ENCODE assay signal across 15 cellular contexts in the genomic region with DNA sequence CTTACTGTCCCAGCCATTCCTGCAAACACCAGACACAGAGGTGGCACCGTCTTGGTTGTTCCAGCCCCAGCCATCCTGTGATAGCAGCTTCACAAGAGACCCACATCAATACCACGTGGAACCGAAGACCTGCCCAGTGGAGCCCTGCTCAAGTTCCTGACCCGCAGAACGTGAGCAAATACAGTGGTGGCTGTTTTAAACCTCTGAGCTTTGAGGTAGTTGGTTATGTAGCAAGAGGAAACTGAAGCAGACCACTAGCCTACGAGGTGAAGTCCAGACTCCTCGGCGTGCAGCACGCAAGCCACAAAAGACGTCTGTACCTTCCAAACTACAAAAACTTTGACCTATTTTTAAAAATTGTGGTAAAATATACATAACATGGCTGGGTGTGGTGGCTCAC.
DNase-seq lines count a peak whose midpoint lies in the region; ATAC-seq and TF ChIP-seq lines count a peak whose summit lies in the region.
"Had no signal": no experiment of that assay in that cellular context is flagged by ENCODE, and none has a peak within 500 bp of the region (broad histone marks: within the 10 kb centered on the region; RNA-seq: fewer than 3 reads in every experiment).

No MANE protein-coding gene starts in this region.

- H2BK20ac ChIP-seq in IMR-90 (ENCODE audit: low read depth, low read length) = no peak overlapping the region

- H3K27ac Mint-ChIP-seq in activated CD8-positive, alpha-beta T cell treated with anti-CD3 and anti-CD28 coated beads, Interleukin-2, amount 10 ng/mL, durations not matched to agents 7 days and 5 days = peak overlapping the region; percentile 28
- no peak overlapping the region for H3K27ac Mint-ChIP-seq in endodermal cell
- H3K27ac Mint-ChIP-seq: B cell had no signal

- ATAC-seq in IMR-90 (ENCODE audit: low read depth) (no peak), lower lobe of right lung (no peak), GM19467 (IDR thresholded peaks at IDR 0.05; ENCODE audit: unreplicated experiment) (no peak)
- ATAC-seq in activated CD8-positive, alpha-beta T cell treated with anti-CD3 and anti-CD28 coated beads, Interleukin-2, amount 10 ng/mL, durations not matched to agents 7 days and 5 days = peak; percentile 92

- no peak for TF ChIP-seq POLR2A in IMR-90 (IDR thresholded peaks at IDR 0.05; ENCODE audit: low read depth, low read length)

- H4K5ac ChIP-seq in IMR-90 (ENCODE audit: low read depth, low read length) = no peak overlapping the region

- no peaks in the 10 kb centered on the region; the same call in 1 of the 2 replicates for H3K9me1 ChIP-seq in IMR-90 (ENCODE audit: insufficient read depth, low read length)

- H3K4ac ChIP-seq in IMR-90 (ENCODE audit: low read depth, low read length) = no peak overlapping the region

- H3K36me3 ChIP-seq in IMR-90 (ENCODE audit: control insufficient read depth, insufficient read depth, low read length) (no peaks in the 10 kb centered on the region), endodermal cell (ENCODE audit: control insufficient read depth, insufficient read depth, low read length) (no peaks in the 10 kb centered on the region), lower lobe of right lung (no peaks in the 10 kb centered on the region)

- in situ Hi-C loops in IMR-90 (cut with MboI; ENCODE audit: low sequenced_read_pairs) = no loop called here

- DNase-seq in CD1c-positive myeloid dendritic cell (ENCODE audit: extremely low spot score) = peak; percentile 2
- DNase-seq in IMR-90 = no peak
- DNase-seq in activated CD8-positive, alpha-beta T cell treated with anti-CD3 and anti-CD28 coated beads, Interleukin-2, amount 10 ng/mL, durations not matched to agents 7 days and 5 days = peak; percentile 75
- peak; percentile 37 for DNase-seq in endodermal cell
- DNase-seq in lower lobe of right lung = no peak
- DNase-seq in NAMALWA (ENCODE audit: low spot score) = no peak
- DNase-seq in AG20443 (ENCODE audit: low spot score) = no peak
- DNase-seq: activated CD4-positive, alpha-beta T cell treated with anti-CD3 and anti-CD28 coated beads for 1 hour; head of caudate nucleus; NCI-H1092 treated with DMSO at 0.1 percent for 48 hours; NCI-H526; occipital lobe had no signal

- no peak overlapping the region for H3K14ac ChIP-seq in IMR-90 (replicated peaks; ENCODE audit: low read depth, low read length)

- intact Hi-C loops in IMR-90 (cut with micrococcal nuclease) = no loop called here
- intact Hi-C loops in lower lobe of right lung (cut with DNase I) = no loop called here

- H3K4me1 Mint-ChIP-seq in activated CD8-positive, alpha-beta T cell treated with anti-CD3 and anti-CD28 coated beads, Interleukin-2, amount 10 ng/mL, durations not matched to agents 7 days and 5 days (ENCODE audit: low read depth) = peaks cover 38% of the 10 kb centered on the region
- H3K4me1 Mint-ChIP-seq in endodermal cell = peaks cover 23% of the 10 kb centered on the region

- no peaks in the 10 kb centered on the region for H3K79me1 ChIP-seq in IMR-90 (ENCODE audit: low read depth in 1 of 2, low read length in 2 of 2)

- H4K8ac ChIP-seq in IMR-90 (ENCODE audit: low read depth in 2 of 2, low read length in 2 of 2) = no peak overlapping the region

- H2BK120ac ChIP-seq in IMR-90 (ENCODE audit: low read depth, low read length) = no peak overlapping the region

- H2BK5ac ChIP-seq in IMR-90 (ENCODE audit: low read depth, low read length, poor library complexity, severe bottlenecking) = no peak overlapping the region

- no peak overlapping the region for H2AK9ac ChIP-seq in IMR-90 (replicated peaks; ENCODE audit: low read depth, low read length, poor library complexity)

- no peak overlapping the region for H3K9ac ChIP-seq in IMR-90 (ENCODE audit: low read depth, low read length)
- H3K9ac ChIP-seq in endodermal cell (ENCODE audit: extremely low read depth, low read length, poor library complexity, severe bottlenecking) = no peak overlapping the region

- no peak overlapping the region for H4K91ac ChIP-seq in IMR-90 (ENCODE audit: insufficient read depth, low read depth, low read length)

- peaks cover 50% of the 10 kb centered on the region for H3K27me3 Mint-ChIP-seq in activated CD8-positive, alpha-beta T cell treated with anti-CD3 and anti-CD28 coated beads, Interleukin-2, amount 10 ng/mL, durations not matched to agents 7 days and 5 days (ENCODE audit: low read depth)
- H3K27me3 Mint-ChIP-seq in endodermal cell (ENCODE audit: insufficient read depth) = peaks cover 7% of the 10 kb centered on the region

- WGBS in IMR-90 (ENCODE audit: extremely low coverage in 2 of 2, insufficient read length in 1 of 2), 2 experiments = no CpG with 5 or more reads among the region's 10 CpGs
- 89% methylated on average over 7 of the region's 10 CpGs; no CpG with 5 or more reads in 1 of the 2 experiments for WGBS in endodermal cell (ENCODE audit: insufficient coverage in 1 of 2, insufficient read length in 1 of 2), 2 experiments

- no peak for TF ChIP-seq RAD21 in IMR-90 (IDR thresholded peaks at IDR 0.05; ENCODE audit: low read length)

- no peaks in the 10 kb centered on the region for H3K36me3 Mint-ChIP-seq in activated CD8-positive, alpha-beta T cell treated with anti-CD3 and anti-CD28 coated beads, Interleukin-2, amount 10 ng/mL, durations not matched to agents 7 days and 5 days (ENCODE audit: low read depth)
- no peaks in the 10 kb centered on the region for H3K36me3 Mint-ChIP-seq in endodermal cell (ENCODE audit: low read depth)

- H3K4me1 ChIP-seq in IMR-90 (ENCODE audit: control insufficient read depth, insufficient read depth, low read length) = no peaks in the 10 kb centered on the region
- no peaks in the 10 kb centered on the region for H3K4me1 ChIP-seq in endodermal cell (ENCODE audit: control insufficient read depth, insufficient read depth, low read length)
- no peaks in the 10 kb centered on the region for H3K4me1 ChIP-seq in lower lobe of right lung

- dilution Hi-C loops in IMR-90 (cut with HindIII; ENCODE audit: low sequenced_read_pairs, unreplicated experiment) = no loop called here

- no peaks in the 10 kb centered on the region for H3K9me3 Mint-ChIP-seq in activated CD8-positive, alpha-beta T cell treated with anti-CD3 and anti-CD28 coated beads, Interleukin-2, amount 10 ng/mL, durations not matched to agents 7 days and 5 days (ENCODE audit: insufficient read depth)
- no peaks in the 10 kb centered on the region for H3K9me3 Mint-ChIP-seq in endodermal cell

- H3K27ac ChIP-seq in IMR-90 (ENCODE audit: insufficient read depth, low read length) (no peak overlapping the region), endodermal cell (ENCODE audit: low read depth, low read length) (no peak overlapping the region), lower lobe of right lung (no peak overlapping the region)

- H2AFZ ChIP-seq in IMR-90 (replicated peaks; ENCODE audit: low read length, poor library complexity) = peak overlapping the region; percentile 8

- H3K27me3 ChIP-seq in IMR-90 (ENCODE audit: control insufficient read depth, insufficient read depth, low read length) (peaks cover 12% of the 10 kb centered on the region), endodermal cell (ENCODE audit: control insufficient read depth, insufficient read depth, low read length, poor library complexity, severe bottlenecking) (no peaks in the 10 kb centered on the region), lower lobe of right lung (ENCODE audit: low read depth) (peaks cover 3% of the 10 kb centered on the region)

- H3K9me3 ChIP-seq in IMR-90 (ENCODE audit: control insufficient read depth, insufficient read depth, low read length) (no peaks in the 10 kb centered on the region; the same call in 1 of the 2 replicates), endodermal cell (ENCODE audit: control insufficient read depth, low read length) (no peaks in the 10 kb centered on the region), lower lobe of right lung (no peaks in the 10 kb centered on the region)

- TF ChIP-seq CTCF in IMR-90 (conservative IDR thresholded peaks at IDR 0.05; ENCODE audit: low read depth, low read length) (no peak), endodermal cell (conservative IDR thresholded peaks at IDR 0.05) (no peak), lower lobe of right lung (IDR thresholded peaks at IDR 0.05) (no peak)

- no peak overlapping the region for H2AK5ac ChIP-seq in IMR-90 (ENCODE audit: low read depth, low read length)

- H3K4me2 ChIP-seq in IMR-90 (ENCODE audit: low read depth, low read length) = no peak overlapping the region

- no peaks in the 10 kb centered on the region for H4K20me1 ChIP-seq in IMR-90 (ENCODE audit: insufficient read depth, low read length)

- no peak overlapping the region for H3K4me3 Mint-ChIP-seq in activated CD8-positive, alpha-beta T cell treated with anti-CD3 and anti-CD28 coated beads, Interleukin-2, amount 10 ng/mL, durations not matched to agents 7 days and 5 days
- no peak overlapping the region for H3K4me3 Mint-ChIP-seq in endodermal cell
- H3K4me3 Mint-ChIP-seq: B cell had no signal

- H2BK15ac ChIP-seq in IMR-90 (ENCODE audit: low read depth, low read length) = no peak overlapping the region

- POLR2A ChIA-PET in IMR-90 (lab: Charles Lee; ENCODE audit: unreplicated experiment) = no interaction called here
- POLR2A ChIA-PET in activated CD8-positive, alpha-beta T cell treated with anti-CD3 and anti-CD28 coated beads, Interleukin-2, amount 10 ng/mL, durations not matched to agents 7 days and 5 days (lab: Charles Lee) = no interaction called here

- H3K18ac ChIP-seq in IMR-90 (ENCODE audit: low read depth, low read length) = no peak overlapping the region

- H3K23ac ChIP-seq in IMR-90 (ENCODE audit: low read depth, low read length) = no peak overlapping the region

- H3K4me3 ChIP-seq in IMR-90 (ENCODE audit: insufficient read depth, low read depth, low read length) = no peak overlapping the region
- no peak overlapping the region for H3K4me3 ChIP-seq in endodermal cell (ENCODE audit: low read length)
- no peak overlapping the region for H3K4me3 ChIP-seq in lower lobe of right lung
- H3K4me3 ChIP-seq: lung had no signal

- no peak overlapping the region for H3K56ac ChIP-seq in IMR-90 (ENCODE audit: extremely low read depth, insufficient read depth, low read length)

- CTCF ChIA-PET in IMR-90 (lab: Yijun Ruan, JAX) = interaction anchor here (0.7 kb wide), 1 partner anchor 110 kb away, joined by 4 read pairs; no protein-coding TSS in a partner anchor
- CTCF ChIA-PET in activated CD8-positive, alpha-beta T cell treated with anti-CD3 and anti-CD28 coated beads, Interleukin-2, amount 10 ng/mL, durations not matched to agents 7 days and 5 days (lab: Charles Lee) = no interaction called here

- no TSS peak for BruUV-seq in IMR-90 (replicated peaks; lab: Mats Ljungman, UMichigan)

TF ChIP-seq in IMR-90, 13 proteins besides CTCF, POLR2A, EP300 and RAD21 (continues in another document):
- no peak for TF ChIP-seq RFX5 (IDR thresholded peaks at IDR 0.05; ENCODE audit: low read depth, low read length)
- no peak for TF ChIP-seq MAZ (IDR thresholded peaks at IDR 0.05; ENCODE audit: borderline replicate concordance, low read depth, low read length)

Comparison
In these comparisons a context has a peak if more than half of its experiments do, and no peak if none do; other contexts are left out.
1. DNase-seq: peak in CD1c-positive myeloid dendritic cell (single experiment), activated CD8-positive, alpha-beta T cell treated with anti-CD3 and anti-CD28 coated beads, Interleukin-2, amount 10 ng/mL, durations not matched to agents 7 days and 5 days (single experiment) and endodermal cell (single experiment); none in IMR-90 (single experiment), lower lobe of right lung (single experiment), NAMALWA (single experiment) and AG20443 (single experiment).